9 cellular contexts compared by ENCODE assay signal in genomic region chr6:34239240-34239825, GRCh38. TPM values are rescaled to one million over a fixed set of nuclear protein-coding genes. Genes with fewer than 3 reads are reported as not detected.
A peak's percentile ranks its signal among the peaks of the same experiment; 100 is the strongest.
DNase-seq lines count a peak whose midpoint lies in the region; ATAC-seq and TF ChIP-seq lines count a peak whose summit lies in the region.
"Had no signal": no experiment of that assay in that cellular context is flagged by ENCODE, and none has a peak within 500 bp of the region (broad histone marks: within the 10 kb centered on the region; RNA-seq: fewer than 3 reads in every experiment).

No MANE protein-coding gene starts in this region.

- CTCF ChIA-PET in A673 (lab: Charles Lee) (no interaction called here), WTC11 (lab: Charles Lee) (interaction anchor here (1.2 to 1.7 kb wide), 2 partner anchors 12 to 43 kb away, joined by 3 to 14 read pairs; no protein-coding TSS in a partner anchor)

- TF ChIP-seq CTCF in A673 (conservative IDR thresholded peaks at IDR 0.05; ENCODE audit: low read depth, low read length) = no peak
- TF ChIP-seq CTCF in GM20000 (IDR thresholded peaks at IDR 0.05; ENCODE audit: extremely low read depth, missing control alignments) = no peak
- TF ChIP-seq CTCF in WTC11 (IDR thresholded peaks at IDR 0.05) = no peak
- TF ChIP-seq CTCF in upper lobe of left lung (IDR thresholded peaks at IDR 0.05) = no peak

- peak overlapping the region; percentile 95 for H3K27ac Mint-ChIP-seq in WTC11

- H3K4me3 ChIP-seq in A673 (ENCODE audit: low read depth, low read length, poor library complexity, severe bottlenecking) = no peak overlapping the region
- peak overlapping the region; percentile 92 for H3K4me3 ChIP-seq in iPS-18c (ENCODE audit: insufficient read depth, low read depth, low read length)
- no peak overlapping the region for H3K4me3 ChIP-seq in upper lobe of left lung

- intact Hi-C loops in A673 (cut with micrococcal nuclease; ENCODE audit: unreplicated experiment) = no loop called here

- no peak for ATAC-seq in WTC11
- ATAC-seq in upper lobe of left lung (ENCODE audit: low FRiP score in 2 of 2) = no peak
- ATAC-seq in HG03565 (IDR thresholded peaks at IDR 0.05; ENCODE audit: unreplicated experiment) = no peak
- ATAC-seq in HG03025 (IDR thresholded peaks at IDR 0.05; ENCODE audit: low FRiP score, unreplicated experiment) = no peak

- POLR2A ChIA-PET in A673 (lab: Charles Lee; ENCODE audit: low non-redundant PET) (no interaction called here), WTC11 (lab: Charles Lee) (no interaction called here)

- H3K27me3 ChIP-seq in A673 (replicated peaks; ENCODE audit: insufficient read depth, low read depth, low read length, poor library complexity) = no peaks in the 10 kb centered on the region
- no peaks in the 10 kb centered on the region for H3K27me3 ChIP-seq in upper lobe of left lung

- peaks cover 26% of the 10 kb centered on the region for H3K4me1 ChIP-seq in A673 (ENCODE audit: insufficient read depth, low read length, poor library complexity, severe bottlenecking)
- H3K4me1 ChIP-seq in upper lobe of left lung = peaks cover 27 to 47% (median 36%) of the 10 kb centered on the region in 4 donors

- H3K9me3 ChIP-seq in A673 (ENCODE audit: low read depth, low read length, poor library complexity, severe bottlenecking) = no peaks in the 10 kb centered on the region
- no peaks in the 10 kb centered on the region for H3K9me3 ChIP-seq in iPS-18c (ENCODE audit: control insufficient read depth, insufficient read depth, low read length)
- no peaks in the 10 kb centered on the region for H3K9me3 ChIP-seq in upper lobe of left lung
- H3K9me3 ChIP-seq: left ventricle myocardium inferior had no signal

- H3K36me3 ChIP-seq in A673 (ENCODE audit: insufficient read depth, low read length, poor library complexity, severe bottlenecking) (peaks cover 12% of the 10 kb centered on the region), upper lobe of left lung (peaks cover 0 to 20% (median 5%) of the 10 kb centered on the region in 4 donors)

- no peaks in the 10 kb centered on the region for H3K27me3 Mint-ChIP-seq in WTC11 (ENCODE audit: low read depth)

- H3K27ac ChIP-seq in A673 (ENCODE audit: low read depth, low read length, poor library complexity, severe bottlenecking) (no peak overlapping the region), upper lobe of left lung (no peak overlapping the region)
- H3K27ac ChIP-seq: left ventricle myocardium inferior had no signal

- BruUV-seq in A673 (replicated peaks; lab: Mats Ljungman, UMichigan) = TSS peak; percentile 39

- 87 to 91% methylated on average over 5 of the region's 5 CpGs for WGBS in upper lobe of left lung, 2 donors

- no peaks in the 10 kb centered on the region for H3K9me3 Mint-ChIP-seq in WTC11

- H3K4me1 Mint-ChIP-seq in WTC11 = peaks cover 58% of the 10 kb centered on the region

- TF ChIP-seq POLR2A in upper lobe of left lung (IDR thresholded peaks at IDR 0.05) = no peak

- H3K4me3 Mint-ChIP-seq in WTC11 = peak overlapping the region; percentile 92

- H3K36me3 Mint-ChIP-seq in WTC11 = peaks cover 55% of the 10 kb centered on the region

- TF ChIP-seq EP300 in upper lobe of left lung (IDR thresholded peaks at IDR 0.05) = no peak

- DNase-seq in A673 (ENCODE audit: low spot score) (no peak), GM20000 (ENCODE audit: low spot score) (peak; percentile 6), WTC11 (ENCODE audit: low spot score) (no peak), upper lobe of left lung (no peak), SW480 (ENCODE audit: low spot score) (no peak)
- DNase-seq: left ventricle myocardium inferior had no signal

TF ChIP-seq in WTC11, 78 proteins besides CTCF, POLR2A, EP300 and RAD21:
- TF ChIP-seq, protein P1, sequence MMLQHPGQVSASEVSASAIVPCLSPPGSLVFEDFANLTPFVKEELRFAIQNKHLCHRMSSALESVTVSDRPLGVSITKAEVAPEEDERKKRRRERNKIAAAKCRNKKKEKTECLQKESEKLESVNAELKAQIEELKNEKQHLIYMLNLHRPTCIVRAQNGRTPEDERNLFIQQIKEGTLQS (CRISPR knock-in tag; conservative IDR thresholded peaks at IDR 0.05) = no peak
- TF ChIP-seq, protein P2, sequence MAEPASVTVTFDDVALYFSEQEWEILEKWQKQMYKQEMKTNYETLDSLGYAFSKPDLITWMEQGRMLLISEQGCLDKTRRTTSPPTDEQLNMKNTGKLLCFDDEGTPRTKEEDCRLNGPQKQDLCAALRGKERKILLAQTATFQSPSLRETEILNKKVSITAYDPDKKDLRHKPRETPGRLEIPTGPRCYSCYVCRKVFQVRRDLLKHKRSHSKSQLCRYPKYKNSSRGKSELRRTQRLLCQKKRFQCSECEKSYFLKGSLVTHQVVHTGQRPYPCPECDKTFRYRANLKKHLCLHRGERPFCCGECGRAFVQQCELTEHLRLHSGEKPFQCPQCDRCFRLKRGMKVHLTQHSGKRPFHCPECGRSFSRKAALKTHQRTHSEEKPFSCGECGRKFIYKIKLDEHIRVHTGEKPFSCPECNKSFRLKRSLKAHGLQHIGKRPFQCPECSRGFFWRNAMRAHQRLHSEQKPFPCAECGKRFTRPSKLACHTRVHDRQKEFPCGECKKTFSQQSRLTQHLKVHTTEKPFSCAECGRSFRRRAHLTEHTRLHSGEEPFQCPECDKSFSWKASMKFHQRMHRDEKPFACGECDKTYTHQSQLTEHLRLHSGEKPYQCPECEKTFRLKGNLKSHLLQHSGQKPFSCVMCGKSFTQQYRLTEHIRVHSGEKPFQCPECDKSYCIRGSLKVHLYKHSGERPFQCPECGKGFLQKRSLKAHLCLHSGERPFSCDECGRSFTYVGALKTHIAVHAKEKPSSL (CRISPR knock-in tag; conservative IDR thresholded peaks at IDR 0.05) = no peak
- TF ChIP-seq NFATC4 (CRISPR knock-in tag; IDR thresholded peaks at IDR 0.05) (no peak), SOX15 (CRISPR knock-in tag; IDR thresholded peaks at IDR 0.05) (no peak), JUN (CRISPR knock-in tag; IDR thresholded peaks at IDR 0.05) (no peak), SMAD3 (CRISPR knock-in tag; IDR thresholded peaks at IDR 0.05; ENCODE audit: borderline replicate concordance) (no peak), PRRX2 (CRISPR knock-in tag; IDR thresholded peaks at IDR 0.05) (no peak)
TF ChIP-seq in WTC11: peak in this region for 0.

RNA-seq across cellular contexts. Expression of gene HMGA1, which starts 2.7 kb away (rescaled TPM):
- 248 and 290 TPM in 2 replicates for total RNA-seq in A673 (2021)
- total RNA-seq in WTC11 (2021) = 2,446 to 2,677 TPM (median 2,610 TPM) in 3 replicates
- total RNA-seq in upper lobe of left lung = 10 to 100 TPM; 19.9 to 91.5 (median 58.9) TPM

RNA-seq across cellular contexts. Expression of gene SMIM29, which starts 9.5 kb away (rescaled TPM):
- total RNA-seq in A673 (2021) = 19.1 and 24.0 TPM in 2 replicates
- total RNA-seq in WTC11 (2021) = 11.7 to 15.1 TPM (median 14.1 TPM) in 3 replicates
- total RNA-seq in upper lobe of left lung = 10 to 100 TPM; 12.6 to 42.2 (median 34.9) TPM
